Comparison of ENCODE assay signal across 7 cellular contexts in genomic region chrM:3377-3872, GRCh38.
"Had no signal": no experiment of that assay in that cellular context is flagged by ENCODE, and none has a peak within 500 bp of the region (broad histone marks: within the 10 kb centered on the region; RNA-seq: fewer than 3 reads in every experiment).

No MANE protein-coding gene starts in this region.

- H3K27ac ChIP-seq: HL-60, KMS-11 had no signal

- DNase-seq: H7, HFFc6 had no signal

- H3K4me2 ChIP-seq: GM23338, KMS-11 had no signal

- H2AFZ ChIP-seq: GM23338 had no signal

- H3K36me3 ChIP-seq: HAP-1 had no signal

- H3K9ac ChIP-seq: KMS-11 had no signal

- H3K4me1 ChIP-seq: HAP-1 had no signal

- H3K4me3 ChIP-seq: GM23338, HAP-1 had no signal

- ATAC-seq: GM23338, HCT116 had no signal

- H3K9me3 ChIP-seq: HAP-1 had no signal
